Comparison of ENCODE assay signal across 1 cellular context in the genomic region with DNA sequence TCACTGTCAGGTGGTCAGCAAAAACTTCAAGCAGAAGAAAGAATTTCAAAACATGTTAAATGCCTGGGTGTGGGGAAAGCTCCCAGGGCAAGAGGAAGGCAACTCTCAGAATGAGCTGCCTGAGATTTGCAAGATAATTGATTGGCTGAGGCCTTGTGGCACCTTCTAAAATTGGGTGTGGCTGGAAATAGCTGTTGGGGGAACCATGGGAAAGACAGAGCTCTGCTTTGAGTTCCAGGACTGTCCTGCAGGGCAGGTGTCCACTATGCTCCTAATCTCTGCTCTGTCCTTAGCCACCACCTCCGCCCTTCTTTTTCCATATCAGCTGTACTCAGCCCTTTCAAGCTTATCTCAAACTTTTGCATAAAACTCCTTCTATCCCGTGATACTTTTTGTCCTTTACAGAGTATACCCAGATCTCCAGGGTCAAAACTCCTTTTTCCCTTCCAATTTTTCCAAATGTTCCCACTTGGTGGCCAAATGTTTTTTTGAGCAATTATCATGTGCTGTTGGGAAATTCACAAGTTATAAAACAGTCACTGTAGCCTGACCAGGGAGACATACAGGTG.
TF ChIP-seq lines count a peak whose summit lies in the region.

No MANE protein-coding gene starts in this region.

TF ChIP-seq in SK-N-SH, 30 proteins besides CTCF, POLR2A, EP300 and RAD21 (continued from another document):
- TF ChIP-seq, protein P1, sequence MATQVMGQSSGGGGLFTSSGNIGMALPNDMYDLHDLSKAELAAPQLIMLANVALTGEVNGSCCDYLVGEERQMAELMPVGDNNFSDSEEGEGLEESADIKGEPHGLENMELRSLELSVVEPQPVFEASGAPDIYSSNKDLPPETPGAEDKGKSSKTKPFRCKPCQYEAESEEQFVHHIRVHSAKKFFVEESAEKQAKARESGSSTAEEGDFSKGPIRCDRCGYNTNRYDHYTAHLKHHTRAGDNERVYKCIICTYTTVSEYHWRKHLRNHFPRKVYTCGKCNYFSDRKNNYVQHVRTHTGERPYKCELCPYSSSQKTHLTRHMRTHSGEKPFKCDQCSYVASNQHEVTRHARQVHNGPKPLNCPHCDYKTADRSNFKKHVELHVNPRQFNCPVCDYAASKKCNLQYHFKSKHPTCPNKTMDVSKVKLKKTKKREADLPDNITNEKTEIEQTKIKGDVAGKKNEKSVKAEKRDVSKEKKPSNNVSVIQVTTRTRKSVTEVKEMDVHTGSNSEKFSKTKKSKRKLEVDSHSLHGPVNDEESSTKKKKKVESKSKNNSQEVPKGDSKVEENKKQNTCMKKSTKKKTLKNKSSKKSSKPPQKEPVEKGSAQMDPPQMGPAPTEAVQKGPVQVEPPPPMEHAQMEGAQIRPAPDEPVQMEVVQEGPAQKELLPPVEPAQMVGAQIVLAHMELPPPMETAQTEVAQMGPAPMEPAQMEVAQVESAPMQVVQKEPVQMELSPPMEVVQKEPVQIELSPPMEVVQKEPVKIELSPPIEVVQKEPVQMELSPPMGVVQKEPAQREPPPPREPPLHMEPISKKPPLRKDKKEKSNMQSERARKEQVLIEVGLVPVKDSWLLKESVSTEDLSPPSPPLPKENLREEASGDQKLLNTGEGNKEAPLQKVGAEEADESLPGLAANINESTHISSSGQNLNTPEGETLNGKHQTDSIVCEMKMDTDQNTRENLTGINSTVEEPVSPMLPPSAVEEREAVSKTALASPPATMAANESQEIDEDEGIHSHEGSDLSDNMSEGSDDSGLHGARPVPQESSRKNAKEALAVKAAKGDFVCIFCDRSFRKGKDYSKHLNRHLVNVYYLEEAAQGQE (IDR thresholded peaks at IDR 0.05; ENCODE audit: low read depth, low read length): no peak
- TF ChIP-seq POLR2AphosphoS5 (IDR thresholded peaks at IDR 0.05; ENCODE audit: low read depth, low read length) (no peak), CHD2 (IDR thresholded peaks at IDR 0.05; ENCODE audit: low read length, partially characterized antibody) (no peak), TCF12 (IDR thresholded peaks at IDR 0.05) (no peak), YY1 (IDR thresholded peaks at IDR 0.05; ENCODE audit: low read depth) (no peak), FOXM1 (IDR thresholded peaks at IDR 0.05; ENCODE audit: low read depth) (no peak), MXI1 (IDR thresholded peaks at IDR 0.05; ENCODE audit: low read depth, low read length) (no peak)
- TF ChIP-seq, protein P2, sequence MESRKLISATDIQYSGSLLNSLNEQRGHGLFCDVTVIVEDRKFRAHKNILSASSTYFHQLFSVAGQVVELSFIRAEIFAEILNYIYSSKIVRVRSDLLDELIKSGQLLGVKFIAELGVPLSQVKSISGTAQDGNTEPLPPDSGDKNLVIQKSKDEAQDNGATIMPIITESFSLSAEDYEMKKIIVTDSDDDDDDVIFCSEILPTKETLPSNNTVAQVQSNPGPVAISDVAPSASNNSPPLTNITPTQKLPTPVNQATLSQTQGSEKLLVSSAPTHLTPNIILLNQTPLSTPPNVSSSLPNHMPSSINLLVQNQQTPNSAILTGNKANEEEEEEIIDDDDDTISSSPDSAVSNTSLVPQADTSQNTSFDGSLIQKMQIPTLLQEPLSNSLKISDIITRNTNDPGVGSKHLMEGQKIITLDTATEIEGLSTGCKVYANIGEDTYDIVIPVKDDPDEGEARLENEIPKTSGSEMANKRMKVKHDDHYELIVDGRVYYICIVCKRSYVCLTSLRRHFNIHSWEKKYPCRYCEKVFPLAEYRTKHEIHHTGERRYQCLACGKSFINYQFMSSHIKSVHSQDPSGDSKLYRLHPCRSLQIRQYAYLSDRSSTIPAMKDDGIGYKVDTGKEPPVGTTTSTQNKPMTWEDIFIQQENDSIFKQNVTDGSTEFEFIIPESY (IDR thresholded peaks at IDR 0.05; ENCODE audit: borderline replicate concordance, low read depth): no peak
- TF ChIP-seq, protein P3, sequence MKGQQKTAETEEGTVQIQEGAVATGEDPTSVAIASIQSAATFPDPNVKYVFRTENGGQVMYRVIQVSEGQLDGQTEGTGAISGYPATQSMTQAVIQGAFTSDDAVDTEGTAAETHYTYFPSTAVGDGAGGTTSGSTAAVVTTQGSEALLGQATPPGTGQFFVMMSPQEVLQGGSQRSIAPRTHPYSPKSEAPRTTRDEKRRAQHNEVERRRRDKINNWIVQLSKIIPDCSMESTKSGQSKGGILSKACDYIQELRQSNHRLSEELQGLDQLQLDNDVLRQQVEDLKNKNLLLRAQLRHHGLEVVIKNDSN (IDR thresholded peaks at IDR 0.05; ENCODE audit: borderline replicate concordance, low read depth): no peak
- TF ChIP-seq, protein P4, sequence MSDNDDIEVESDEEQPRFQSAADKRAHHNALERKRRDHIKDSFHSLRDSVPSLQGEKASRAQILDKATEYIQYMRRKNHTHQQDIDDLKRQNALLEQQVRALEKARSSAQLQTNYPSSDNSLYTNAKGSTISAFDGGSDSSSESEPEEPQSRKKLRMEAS (IDR thresholded peaks at IDR 0.05; ENCODE audit: low read depth): no peak
